1 cellular context compared by ENCODE assay signal in genomic region chr6:3913077-3913957, GRCh38.
TF ChIP-seq lines count a peak whose summit lies in the region.

No MANE protein-coding gene starts in this region.

TF ChIP-seq in HepG2, 621 proteins besides CTCF, POLR2A, EP300 and RAD21 (continued from another document and continues in another):
- TF ChIP-seq, protein P1, sequence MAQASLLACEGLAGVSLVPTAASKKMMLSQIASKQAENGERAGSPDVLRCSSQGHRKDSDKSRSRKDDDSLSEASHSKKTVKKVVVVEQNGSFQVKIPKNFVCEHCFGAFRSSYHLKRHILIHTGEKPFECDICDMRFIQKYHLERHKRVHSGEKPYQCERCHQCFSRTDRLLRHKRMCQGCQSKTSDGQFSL (CRISPR knock-in tag; IDR thresholded peaks at IDR 0.05), result no peak
- TF ChIP-seq, protein P2, sequence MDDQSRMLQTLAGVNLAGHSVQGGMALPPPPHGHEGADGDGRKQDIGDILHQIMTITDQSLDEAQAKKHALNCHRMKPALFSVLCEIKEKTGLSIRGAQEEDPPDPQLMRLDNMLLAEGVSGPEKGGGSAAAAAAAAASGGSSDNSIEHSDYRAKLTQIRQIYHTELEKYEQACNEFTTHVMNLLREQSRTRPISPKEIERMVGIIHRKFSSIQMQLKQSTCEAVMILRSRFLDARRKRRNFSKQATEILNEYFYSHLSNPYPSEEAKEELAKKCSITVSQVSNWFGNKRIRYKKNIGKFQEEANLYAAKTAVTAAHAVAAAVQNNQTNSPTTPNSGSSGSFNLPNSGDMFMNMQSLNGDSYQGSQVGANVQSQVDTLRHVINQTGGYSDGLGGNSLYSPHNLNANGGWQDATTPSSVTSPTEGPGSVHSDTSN (CRISPR knock-in tag; IDR thresholded peaks at IDR 0.05; ENCODE audit: borderline replicate concordance), result no peak
- TF ChIP-seq NFE2L2 (IDR thresholded peaks at IDR 0.05; ENCODE audit: low read length) (peak; percentile 97), DNMT3B (CRISPR knock-in tag; conservative IDR thresholded peaks at IDR 0.05) (peak; percentile 89; the same call in 1 of the 2 replicates), HDAC2 (CRISPR knock-in tag; IDR thresholded peaks at IDR 0.05) (peak; percentile 84), NR2F2 (IDR thresholded peaks at IDR 0.05; ENCODE audit: borderline replicate concordance, low read depth) (peak; percentile 68; the same call in 1 of the 2 replicates), MTF2 (CRISPR knock-in tag; IDR thresholded peaks at IDR 0.05; ENCODE audit: borderline replicate concordance) (no peak), MZF1 (CRISPR knock-in tag; IDR thresholded peaks at IDR 0.05; ENCODE audit: borderline replicate concordance) (no peak), CCAR2 (optimal IDR thresholded peaks at IDR 0.05; ENCODE audit: low read depth, low read length) (no peak), TEAD3 (CRISPR knock-in tag; optimal IDR thresholded peaks at IDR 0.05; ENCODE audit: borderline replicate concordance) (peak; percentile 77), FOXA3 (CRISPR knock-in tag; IDR thresholded peaks at IDR 0.05) (peak; percentile 95), SMAD9 (CRISPR knock-in tag; IDR thresholded peaks at IDR 0.05) (no peak), ZNF670 (CRISPR knock-in tag; IDR thresholded peaks at IDR 0.05; ENCODE audit: borderline replicate concordance) (no peak), NR2F1 (CRISPR knock-in tag; IDR thresholded peaks at IDR 0.05) (peak in 1 of 2 experiments; percentile 73; a peak in 2 of 4 replicates), TCF7 (IDR thresholded peaks at IDR 0.05; ENCODE audit: low read depth) (peak; percentile 92), ZFP62 (CRISPR knock-in tag; IDR thresholded peaks at IDR 0.05) (no peak), MYPOP (CRISPR knock-in tag; IDR thresholded peaks at IDR 0.05) (no peak), PHF5A (CRISPR knock-in tag; IDR thresholded peaks at IDR 0.05; ENCODE audit: low read depth, unreplicated experiment) (peak; percentile 60), POLR2AphosphoS5 (IDR thresholded peaks at IDR 0.05; ENCODE audit: low read depth, low read length) (0 out of 2 replicates have a peak, but pooled peaks have one; percentile 21), HNF4G (IDR thresholded peaks at IDR 0.05; ENCODE audit: borderline replicate concordance, low read depth, low read length) (peak; percentile 95), HNF4G (CRISPR knock-in tag; IDR thresholded peaks at IDR 0.05; ENCODE audit: borderline replicate concordance, low read depth) (no peak; the same call in 1 of the 2 replicates), ZFP37 (CRISPR knock-in tag; IDR thresholded peaks at IDR 0.05; ENCODE audit: borderline replicate concordance) (no peak), POLR2AphosphoS2 (IDR thresholded peaks at IDR 0.05; ENCODE audit: low read depth, low read length) (no peak), DRAP1 (CRISPR knock-in tag; IDR thresholded peaks at IDR 0.05) (no peak), KLF9 (CRISPR knock-in tag; IDR thresholded peaks at IDR 0.05; ENCODE audit: low read depth) (no peak), ZNF44 (CRISPR knock-in tag; IDR thresholded peaks at IDR 0.05) (no peak), MAFK (conservative IDR thresholded peaks at IDR 0.05 in 1 of 2, IDR thresholded peaks at IDR 0.05 in 1 of 2; ENCODE audit: low read length in 2 of 2) (peak; percentile 73 to 90), TFDP1 (CRISPR knock-in tag; IDR thresholded peaks at IDR 0.05; ENCODE audit: borderline replicate concordance) (0 out of 2 replicates have a peak, but pooled peaks have one; percentile 56), KDM5A (IDR thresholded peaks at IDR 0.05; ENCODE audit: borderline replicate concordance, low read length) (peak; percentile 59; the same call in 1 of the 2 replicates), MBD4 (IDR thresholded peaks at IDR 0.05; ENCODE audit: borderline replicate concordance, low read length) (0 out of 2 replicates have a peak, but pooled peaks have one; percentile 85), ZNF720 (CRISPR knock-in tag; IDR thresholded peaks at IDR 0.05) (no peak), ZNF124 (CRISPR knock-in tag; IDR thresholded peaks at IDR 0.05) (no peak), PHF8 (CRISPR knock-in tag; IDR thresholded peaks at IDR 0.05) (no peak), ZNF24 (IDR thresholded peaks at IDR 0.05) (no peak)
- TF ChIP-seq, protein P3, sequence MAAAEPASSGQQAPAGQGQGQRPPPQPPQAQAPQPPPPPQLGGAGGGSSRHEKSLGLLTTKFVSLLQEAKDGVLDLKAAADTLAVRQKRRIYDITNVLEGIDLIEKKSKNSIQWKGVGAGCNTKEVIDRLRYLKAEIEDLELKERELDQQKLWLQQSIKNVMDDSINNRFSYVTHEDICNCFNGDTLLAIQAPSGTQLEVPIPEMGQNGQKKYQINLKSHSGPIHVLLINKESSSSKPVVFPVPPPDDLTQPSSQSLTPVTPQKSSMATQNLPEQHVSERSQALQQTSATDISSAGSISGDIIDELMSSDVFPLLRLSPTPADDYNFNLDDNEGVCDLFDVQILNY (CRISPR knock-in tag; conservative IDR thresholded peaks at IDR 0.05), result no peak
- TF ChIP-seq, protein P4, sequence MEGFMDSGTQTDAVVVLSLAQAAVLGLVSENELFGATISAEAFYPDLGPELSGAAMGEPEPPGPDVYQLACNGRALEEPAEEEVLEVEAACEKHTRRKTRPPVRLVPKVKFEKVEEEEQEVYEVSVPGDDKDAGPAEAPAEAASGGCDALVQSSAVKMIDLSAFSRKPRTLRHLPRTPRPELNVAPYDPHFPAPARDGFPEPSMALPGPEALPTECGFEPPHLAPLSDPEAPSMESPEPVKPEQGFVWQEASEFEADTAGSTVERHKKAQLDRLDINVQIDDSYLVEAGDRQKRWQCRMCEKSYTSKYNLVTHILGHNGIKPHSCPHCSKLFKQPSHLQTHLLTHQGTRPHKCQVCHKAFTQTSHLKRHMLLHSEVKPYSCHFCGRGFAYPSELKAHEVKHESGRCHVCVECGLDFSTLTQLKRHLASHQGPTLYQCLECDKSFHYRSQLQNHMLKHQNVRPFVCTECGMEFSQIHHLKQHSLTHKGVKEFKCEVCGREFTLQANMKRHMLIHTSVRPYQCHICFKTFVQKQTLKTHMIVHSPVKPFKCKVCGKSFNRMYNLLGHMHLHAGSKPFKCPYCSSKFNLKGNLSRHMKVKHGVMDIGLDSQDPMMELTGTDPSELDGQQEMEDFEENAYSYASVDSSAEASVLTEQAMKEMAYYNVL (CRISPR knock-in tag; IDR thresholded peaks at IDR 0.05; ENCODE audit: borderline replicate concordance), result peak; percentile 65; the same call in 1 of the 2 replicates
- TF ChIP-seq, protein P5, sequence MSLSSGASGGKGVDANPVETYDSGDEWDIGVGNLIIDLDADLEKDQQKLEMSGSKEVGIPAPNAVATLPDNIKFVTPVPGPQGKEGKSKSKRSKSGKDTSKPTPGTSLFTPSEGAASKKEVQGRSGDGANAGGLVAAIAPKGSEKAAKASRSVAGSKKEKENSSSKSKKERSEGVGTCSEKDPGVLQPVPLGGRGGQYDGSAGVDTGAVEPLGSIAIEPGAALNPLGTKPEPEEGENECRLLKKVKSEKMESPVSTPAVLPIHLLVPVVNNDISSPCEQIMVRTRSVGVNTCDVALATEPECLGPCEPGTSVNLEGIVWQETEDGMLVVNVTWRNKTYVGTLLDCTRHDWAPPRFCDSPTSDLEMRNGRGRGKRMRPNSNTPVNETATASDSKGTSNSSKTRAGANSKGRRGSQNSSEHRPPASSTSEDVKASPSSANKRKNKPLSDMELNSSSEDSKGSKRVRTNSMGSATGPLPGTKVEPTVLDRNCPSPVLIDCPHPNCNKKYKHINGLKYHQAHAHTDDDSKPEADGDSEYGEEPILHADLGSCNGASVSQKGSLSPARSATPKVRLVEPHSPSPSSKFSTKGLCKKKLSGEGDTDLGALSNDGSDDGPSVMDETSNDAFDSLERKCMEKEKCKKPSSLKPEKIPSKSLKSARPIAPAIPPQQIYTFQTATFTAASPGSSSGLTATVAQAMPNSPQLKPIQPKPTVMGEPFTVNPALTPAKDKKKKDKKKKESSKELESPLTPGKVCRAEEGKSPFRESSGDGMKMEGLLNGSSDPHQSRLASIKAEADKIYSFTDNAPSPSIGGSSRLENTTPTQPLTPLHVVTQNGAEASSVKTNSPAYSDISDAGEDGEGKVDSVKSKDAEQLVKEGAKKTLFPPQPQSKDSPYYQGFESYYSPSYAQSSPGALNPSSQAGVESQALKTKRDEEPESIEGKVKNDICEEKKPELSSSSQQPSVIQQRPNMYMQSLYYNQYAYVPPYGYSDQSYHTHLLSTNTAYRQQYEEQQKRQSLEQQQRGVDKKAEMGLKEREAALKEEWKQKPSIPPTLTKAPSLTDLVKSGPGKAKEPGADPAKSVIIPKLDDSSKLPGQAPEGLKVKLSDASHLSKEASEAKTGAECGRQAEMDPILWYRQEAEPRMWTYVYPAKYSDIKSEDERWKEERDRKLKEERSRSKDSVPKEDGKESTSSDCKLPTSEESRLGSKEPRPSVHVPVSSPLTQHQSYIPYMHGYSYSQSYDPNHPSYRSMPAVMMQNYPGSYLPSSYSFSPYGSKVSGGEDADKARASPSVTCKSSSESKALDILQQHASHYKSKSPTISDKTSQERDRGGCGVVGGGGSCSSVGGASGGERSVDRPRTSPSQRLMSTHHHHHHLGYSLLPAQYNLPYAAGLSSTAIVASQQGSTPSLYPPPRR (CRISPR knock-in tag; IDR thresholded peaks at IDR 0.05; ENCODE audit: borderline replicate concordance), result peak; percentile 89
- TF ChIP-seq, protein P6, sequence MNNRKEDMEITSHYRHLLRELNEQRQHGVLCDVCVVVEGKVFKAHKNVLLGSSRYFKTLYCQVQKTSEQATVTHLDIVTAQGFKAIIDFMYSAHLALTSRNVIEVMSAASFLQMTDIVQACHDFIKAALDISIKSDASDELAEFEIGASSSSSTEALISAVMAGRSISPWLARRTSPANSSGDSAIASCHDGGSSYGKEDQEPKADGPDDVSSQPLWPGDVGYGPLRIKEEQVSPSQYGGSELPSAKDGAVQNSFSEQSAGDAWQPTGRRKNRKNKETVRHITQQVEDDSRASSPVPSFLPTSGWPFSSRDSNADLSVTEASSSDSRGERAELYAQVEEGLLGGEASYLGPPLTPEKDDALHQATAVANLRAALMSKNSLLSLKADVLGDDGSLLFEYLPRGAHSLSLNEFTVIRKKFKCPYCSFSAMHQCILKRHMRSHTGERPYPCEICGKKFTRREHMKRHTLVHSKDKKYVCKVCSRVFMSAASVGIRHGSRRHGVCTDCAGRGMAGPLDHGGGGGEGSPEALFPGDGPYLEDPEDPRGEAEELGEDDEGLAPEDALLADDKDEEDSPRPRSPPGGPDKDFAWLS (CRISPR knock-in tag; IDR thresholded peaks at IDR 0.05; ENCODE audit: borderline replicate concordance), result no peak
- TF ChIP-seq, protein P7, sequence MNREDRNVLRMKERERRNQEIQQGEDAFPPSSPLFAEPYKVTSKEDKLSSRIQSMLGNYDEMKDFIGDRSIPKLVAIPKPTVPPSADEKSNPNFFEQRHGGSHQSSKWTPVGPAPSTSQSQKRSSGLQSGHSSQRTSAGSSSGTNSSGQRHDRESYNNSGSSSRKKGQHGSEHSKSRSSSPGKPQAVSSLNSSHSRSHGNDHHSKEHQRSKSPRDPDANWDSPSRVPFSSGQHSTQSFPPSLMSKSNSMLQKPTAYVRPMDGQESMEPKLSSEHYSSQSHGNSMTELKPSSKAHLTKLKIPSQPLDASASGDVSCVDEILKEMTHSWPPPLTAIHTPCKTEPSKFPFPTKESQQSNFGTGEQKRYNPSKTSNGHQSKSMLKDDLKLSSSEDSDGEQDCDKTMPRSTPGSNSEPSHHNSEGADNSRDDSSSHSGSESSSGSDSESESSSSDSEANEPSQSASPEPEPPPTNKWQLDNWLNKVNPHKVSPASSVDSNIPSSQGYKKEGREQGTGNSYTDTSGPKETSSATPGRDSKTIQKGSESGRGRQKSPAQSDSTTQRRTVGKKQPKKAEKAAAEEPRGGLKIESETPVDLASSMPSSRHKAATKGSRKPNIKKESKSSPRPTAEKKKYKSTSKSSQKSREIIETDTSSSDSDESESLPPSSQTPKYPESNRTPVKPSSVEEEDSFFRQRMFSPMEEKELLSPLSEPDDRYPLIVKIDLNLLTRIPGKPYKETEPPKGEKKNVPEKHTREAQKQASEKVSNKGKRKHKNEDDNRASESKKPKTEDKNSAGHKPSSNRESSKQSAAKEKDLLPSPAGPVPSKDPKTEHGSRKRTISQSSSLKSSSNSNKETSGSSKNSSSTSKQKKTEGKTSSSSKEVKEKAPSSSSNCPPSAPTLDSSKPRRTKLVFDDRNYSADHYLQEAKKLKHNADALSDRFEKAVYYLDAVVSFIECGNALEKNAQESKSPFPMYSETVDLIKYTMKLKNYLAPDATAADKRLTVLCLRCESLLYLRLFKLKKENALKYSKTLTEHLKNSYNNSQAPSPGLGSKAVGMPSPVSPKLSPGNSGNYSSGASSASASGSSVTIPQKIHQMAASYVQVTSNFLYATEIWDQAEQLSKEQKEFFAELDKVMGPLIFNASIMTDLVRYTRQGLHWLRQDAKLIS (CRISPR knock-in tag; IDR thresholded peaks at IDR 0.05), result 0 out of 2 replicates have a peak, but pooled peaks have one; percentile 20
- TF ChIP-seq, protein P8, sequence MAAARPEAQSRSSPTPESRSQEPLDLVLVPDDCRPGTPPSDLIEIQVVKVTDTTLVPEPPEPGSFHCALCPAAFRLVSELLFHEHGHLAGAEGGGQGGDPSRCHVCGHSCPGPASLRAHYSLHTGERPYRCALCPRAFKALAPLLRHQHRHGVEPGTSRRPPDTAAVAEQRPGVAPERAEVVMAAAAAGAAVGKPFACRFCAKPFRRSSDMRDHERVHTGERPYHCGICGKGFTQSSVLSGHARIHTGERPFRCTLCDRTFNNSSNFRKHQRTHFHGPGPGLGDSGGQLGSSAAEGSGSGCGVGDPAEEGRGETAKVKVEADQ (CRISPR knock-in tag; IDR thresholded peaks at IDR 0.05; ENCODE audit: borderline replicate concordance), result 0 out of 2 replicates have a peak, but pooled peaks have one; percentile 39
- TF ChIP-seq, protein P9, sequence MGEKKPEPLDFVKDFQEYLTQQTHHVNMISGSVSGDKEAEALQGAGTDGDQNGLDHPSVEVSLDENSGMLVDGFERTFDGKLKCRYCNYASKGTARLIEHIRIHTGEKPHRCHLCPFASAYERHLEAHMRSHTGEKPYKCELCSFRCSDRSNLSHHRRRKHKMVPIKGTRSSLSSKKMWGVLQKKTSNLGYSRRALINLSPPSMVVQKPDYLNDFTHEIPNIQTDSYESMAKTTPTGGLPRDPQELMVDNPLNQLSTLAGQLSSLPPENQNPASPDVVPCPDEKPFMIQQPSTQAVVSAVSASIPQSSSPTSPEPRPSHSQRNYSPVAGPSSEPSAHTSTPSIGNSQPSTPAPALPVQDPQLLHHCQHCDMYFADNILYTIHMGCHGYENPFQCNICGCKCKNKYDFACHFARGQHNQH (CRISPR knock-in tag; IDR thresholded peaks at IDR 0.05), result peak; percentile 85; the same call in 1 of the 2 replicates
